In genomic region chr10:27998178-27998953, GRCh38 we compare ENCODE assay signal across 1 cellular context.
TF ChIP-seq lines count a peak whose summit lies in the region.

No MANE protein-coding gene starts in this region.

TF ChIP-seq in HepG2, 621 proteins besides CTCF, POLR2A, EP300 and RAD21 (continued from another document and continues in another):
- TF ChIP-seq NFAT5 (CRISPR knock-in tag; IDR thresholded peaks at IDR 0.05): no peak
- no peak for TF ChIP-seq NR0B2 (CRISPR knock-in tag; IDR thresholded peaks at IDR 0.05)
- 0 out of 2 replicates have a peak, but pooled peaks have one; percentile 18 for TF ChIP-seq SPEN (CRISPR knock-in tag; IDR thresholded peaks at IDR 0.05; ENCODE audit: low read depth)
- no peak for TF ChIP-seq ATF7-NPFF (CRISPR knock-in tag; IDR thresholded peaks at IDR 0.05; ENCODE audit: low read depth)
- no peak for TF ChIP-seq ZNF615 (CRISPR knock-in tag; IDR thresholded peaks at IDR 0.05; ENCODE audit: borderline replicate concordance)
- TF ChIP-seq ZNF768 (CRISPR knock-in tag; IDR thresholded peaks at IDR 0.05): no peak
- no peak for TF ChIP-seq MAZ (IDR thresholded peaks at IDR 0.05; ENCODE audit: borderline replicate concordance, low read depth, low read length)
- TF ChIP-seq MAZ (CRISPR knock-in tag; IDR thresholded peaks at IDR 0.05; ENCODE audit: low read depth): 0 out of 2 replicates have a peak, but pooled peaks have one; percentile 38
- TF ChIP-seq GABPB1 (CRISPR knock-in tag; IDR thresholded peaks at IDR 0.05): peak; percentile 38; the same call in 1 of the 2 replicates
- TF ChIP-seq ZNF142 (CRISPR knock-in tag; IDR thresholded peaks at IDR 0.05): no peak
- no peak for TF ChIP-seq HOXA9 (CRISPR knock-in tag; IDR thresholded peaks at IDR 0.05; ENCODE audit: borderline replicate concordance)
- 0 out of 2 replicates have a peak, but pooled peaks have one; percentile 42 for TF ChIP-seq EED (CRISPR knock-in tag; IDR thresholded peaks at IDR 0.05)
- TF ChIP-seq ZNF780A (CRISPR knock-in tag; IDR thresholded peaks at IDR 0.05): no peak
- TF ChIP-seq YEATS2 (CRISPR knock-in tag; IDR thresholded peaks at IDR 0.05; ENCODE audit: borderline replicate concordance): no peak
- no peak for TF ChIP-seq CAMTA2 (CRISPR knock-in tag; IDR thresholded peaks at IDR 0.05; ENCODE audit: borderline replicate concordance)
- TF ChIP-seq ZSCAN25 (CRISPR knock-in tag; IDR thresholded peaks at IDR 0.05): peak; percentile 43; the same call in 1 of the 2 replicates
- TF ChIP-seq ZC3H4 (CRISPR knock-in tag; IDR thresholded peaks at IDR 0.05; ENCODE audit: borderline replicate concordance): no peak
- no peak for TF ChIP-seq POGK (CRISPR knock-in tag; conservative IDR thresholded peaks at IDR 0.05)
- TF ChIP-seq ZNF879 (CRISPR knock-in tag; IDR thresholded peaks at IDR 0.05): no peak
- TF ChIP-seq RNF2 (conservative IDR thresholded peaks at IDR 0.05; ENCODE audit: low read depth): no peak
- TF ChIP-seq ATF2 (CRISPR knock-in tag; IDR thresholded peaks at IDR 0.05): no peak
- TF ChIP-seq PREB (CRISPR knock-in tag; IDR thresholded peaks at IDR 0.05): no peak
- TF ChIP-seq SALL1 (CRISPR knock-in tag; IDR thresholded peaks at IDR 0.05): no peak
- TF ChIP-seq PATZ1 (CRISPR knock-in tag; IDR thresholded peaks at IDR 0.05): no peak
- peak; percentile 66 for TF ChIP-seq ZNF574 (CRISPR knock-in tag; IDR thresholded peaks at IDR 0.05)
- 0 out of 2 replicates have a peak, but pooled peaks have one; percentile 21 for TF ChIP-seq BORCS8-MEF2B (CRISPR knock-in tag; IDR thresholded peaks at IDR 0.05)
- TF ChIP-seq ADNP (CRISPR knock-in tag; IDR thresholded peaks at IDR 0.05): no peak
- peak; percentile 33 for TF ChIP-seq HNRNPK (IDR thresholded peaks at IDR 0.05; ENCODE audit: low read depth, low read length, poor library complexity, severe bottlenecking)
- TF ChIP-seq HNRNPUL1 (IDR thresholded peaks at IDR 0.05; ENCODE audit: low read depth, low read length): no peak
- TF ChIP-seq CEBPG (CRISPR knock-in tag; IDR thresholded peaks at IDR 0.05): no peak
- TF ChIP-seq BHLHE40 (IDR thresholded peaks at IDR 0.05; ENCODE audit: low read length): no peak
- no peak for TF ChIP-seq TP53 (CRISPR knock-in tag; conservative IDR thresholded peaks at IDR 0.05)
- TF ChIP-seq EZH2 (conservative IDR thresholded peaks at IDR 0.05; ENCODE audit: low read depth, low read length): 0 out of 2 replicates have a peak, but pooled peaks have one; percentile 13
- TF ChIP-seq TRIM24 (CRISPR knock-in tag; IDR thresholded peaks at IDR 0.05): no peak
- no peak for TF ChIP-seq ZBTB33 (CRISPR knock-in tag; IDR thresholded peaks at IDR 0.05)
- TF ChIP-seq REL (CRISPR knock-in tag; conservative IDR thresholded peaks at IDR 0.05): no peak
